Comparison of ENCODE assay signal across 1 cellular context in genomic region chr11:9460322-9461067, GRCh38.
TF ChIP-seq lines count a peak whose summit lies in the region.

Gene ZNF143 (plus strand): TSS chr11:9461012. CDS start chr11:9471309, 10,297 bp downstream.

TF ChIP-seq in HepG2, 621 proteins besides CTCF, POLR2A, EP300 and RAD21 (continued from another document and continues in another):
- TF ChIP-seq NONO (IDR thresholded peaks at IDR 0.05) (no peak), NONO (CRISPR knock-in tag; conservative IDR thresholded peaks at IDR 0.05) (peak; percentile 79), MYNN (CRISPR knock-in tag; IDR thresholded peaks at IDR 0.05; ENCODE audit: low read depth) (0 out of 2 replicates have a peak, but pooled peaks have one; percentile 55), ZNF510 (CRISPR knock-in tag; IDR thresholded peaks at IDR 0.05; ENCODE audit: low read depth) (no peak), ZNF230 (CRISPR knock-in tag; IDR thresholded peaks at IDR 0.05) (peak; percentile 70), REPIN1 (CRISPR knock-in tag; IDR thresholded peaks at IDR 0.05; ENCODE audit: borderline replicate concordance, low read depth) (no peak), GATAD1 (CRISPR knock-in tag; IDR thresholded peaks at IDR 0.05) (peak; percentile 83), PRDM15 (CRISPR knock-in tag; IDR thresholded peaks at IDR 0.05) (no peak), ZNF329 (CRISPR knock-in tag; IDR thresholded peaks at IDR 0.05; ENCODE audit: low read depth) (no peak), CREBL2 (CRISPR knock-in tag; IDR thresholded peaks at IDR 0.05; ENCODE audit: borderline replicate concordance) (no peak), MIER2 (CRISPR knock-in tag; IDR thresholded peaks at IDR 0.05) (no peak), ZNF768 (CRISPR knock-in tag; IDR thresholded peaks at IDR 0.05) (peak; percentile 31; the same call in 1 of the 2 replicates), PHF8 (CRISPR knock-in tag; IDR thresholded peaks at IDR 0.05) (peak; percentile 84), ZBTB7B (CRISPR knock-in tag; IDR thresholded peaks at IDR 0.05) (peak; percentile 67; the same call in 1 of the 2 replicates), FOXK1 (CRISPR knock-in tag; IDR thresholded peaks at IDR 0.05; ENCODE audit: borderline replicate concordance, low read depth) (peak; percentile 75; the same call in 1 of the 2 replicates), ZNF556 (CRISPR knock-in tag; IDR thresholded peaks at IDR 0.05; ENCODE audit: borderline replicate concordance) (0 out of 2 replicates have a peak, but pooled peaks have one; percentile 59), BRCA1 (CRISPR knock-in tag; IDR thresholded peaks at IDR 0.05) (no peak), IRX3 (CRISPR knock-in tag; IDR thresholded peaks at IDR 0.05; ENCODE audit: borderline replicate concordance, low read depth) (peak; percentile 70; the same call in 1 of the 2 replicates), GATAD2A (CRISPR knock-in tag; IDR thresholded peaks at IDR 0.05) (no peak), ZNF549 (CRISPR knock-in tag; IDR thresholded peaks at IDR 0.05) (no peak), HMG20B (CRISPR knock-in tag; conservative IDR thresholded peaks at IDR 0.05) (no peak), ZNF577 (CRISPR knock-in tag; IDR thresholded peaks at IDR 0.05; ENCODE audit: borderline replicate concordance, low read depth) (no peak), SMAD9 (CRISPR knock-in tag; IDR thresholded peaks at IDR 0.05) (peak; percentile 63; the same call in 1 of the 2 replicates), HMG20A (CRISPR knock-in tag; IDR thresholded peaks at IDR 0.05; ENCODE audit: borderline replicate concordance) (no peak), DR1 (CRISPR knock-in tag; IDR thresholded peaks at IDR 0.05) (peak; percentile 51), ZNF816 (CRISPR knock-in tag; IDR thresholded peaks at IDR 0.05; ENCODE audit: borderline replicate concordance) (peak; percentile 15; the same call in 1 of the 2 replicates), ZSCAN12 (CRISPR knock-in tag; IDR thresholded peaks at IDR 0.05) (0 out of 2 replicates have a peak, but pooled peaks have one; percentile 16), MZF1 (CRISPR knock-in tag; IDR thresholded peaks at IDR 0.05; ENCODE audit: borderline replicate concordance) (no peak), ZNF260 (CRISPR knock-in tag; IDR thresholded peaks at IDR 0.05; ENCODE audit: borderline replicate concordance, low read depth) (no peak), FIP1L1 (IDR thresholded peaks at IDR 0.05; ENCODE audit: borderline replicate concordance, insufficient read depth, low read depth, low read length) (0 out of 2 replicates have a peak, but pooled peaks have one; percentile 55), ZNF580 (CRISPR knock-in tag; IDR thresholded peaks at IDR 0.05; ENCODE audit: borderline replicate concordance, low read depth) (no peak; the same call in 1 of the 2 replicates), ZNF333 (CRISPR knock-in tag; IDR thresholded peaks at IDR 0.05; ENCODE audit: borderline replicate concordance) (no peak), DRAP1 (CRISPR knock-in tag; IDR thresholded peaks at IDR 0.05) (peak; percentile 80), MXD4 (CRISPR knock-in tag; IDR thresholded peaks at IDR 0.05) (no peak), ZXDC (CRISPR knock-in tag; IDR thresholded peaks at IDR 0.05) (no peak), MED1 (CRISPR knock-in tag; IDR thresholded peaks at IDR 0.05) (0 out of 2 replicates have a peak, but pooled peaks have one; percentile 5), U2AF1 (optimal IDR thresholded peaks at IDR 0.05; ENCODE audit: low read depth, low read length) (no peak), ZNF709 (CRISPR knock-in tag; IDR thresholded peaks at IDR 0.05) (peak; percentile 56; the same call in 1 of the 2 replicates), ATF6 (CRISPR knock-in tag; conservative IDR thresholded peaks at IDR 0.05) (no peak), BRF2 (CRISPR knock-in tag; IDR thresholded peaks at IDR 0.05) (0 out of 2 replicates have a peak, but pooled peaks have one; percentile 53), PHF5A (CRISPR knock-in tag; IDR thresholded peaks at IDR 0.05; ENCODE audit: low read depth, unreplicated experiment) (no peak), GTF2F1 (IDR thresholded peaks at IDR 0.05; ENCODE audit: low read length) (0 out of 2 replicates have a peak, but pooled peaks have one; percentile 23), TFDP1 (CRISPR knock-in tag; IDR thresholded peaks at IDR 0.05; ENCODE audit: borderline replicate concordance) (peak; percentile 71; the same call in 1 of the 2 replicates), ZNF354B (CRISPR knock-in tag; IDR thresholded peaks at IDR 0.05) (no peak), ETV6 (CRISPR knock-in tag; conservative IDR thresholded peaks at IDR 0.05) (peak; percentile 52; the same call in 1 of the 2 replicates), DDIT3 (CRISPR knock-in tag; IDR thresholded peaks at IDR 0.05) (0 out of 2 replicates have a peak, but pooled peaks have one; percentile 28), MNT (IDR thresholded peaks at IDR 0.05) (no peak), HNRNPLL (IDR thresholded peaks at IDR 0.05; ENCODE audit: low read depth, low read length, poor library complexity, severe bottlenecking) (no peak), ZNF317 (CRISPR knock-in tag; IDR thresholded peaks at IDR 0.05) (no peak), ZBTB10 (CRISPR knock-in tag; IDR thresholded peaks at IDR 0.05; ENCODE audit: borderline replicate concordance) (no peak), HOXD1 (CRISPR knock-in tag; IDR thresholded peaks at IDR 0.05) (peak; percentile 47; the same call in 1 of the 2 replicates), ZFP36L1 (CRISPR knock-in tag; IDR thresholded peaks at IDR 0.05) (no peak)
